In genomic region chr15:85649372-85649771, GRCh38 we compare ENCODE assay signal across 8 cellular contexts.
A peak's percentile ranks its signal among the peaks of the same experiment; 100 is the strongest.
DNase-seq lines count a peak whose midpoint lies in the region; ATAC-seq, FAIRE-seq and TF ChIP-seq lines count a peak whose summit lies in the region.

No MANE protein-coding gene starts in this region.

- peak overlapping the region; percentile 92 for H3K27ac ChIP-seq in GM23248

- WGBS in GM23248 (ENCODE audit: low coverage in 1 of 2, low lambda C conversion rate in 2 of 2, missing lambda C conversion rate in 2 of 2), 2 experiments = 0% methylated on average over 5 of the region's 5 CpGs

- DNase-seq in GM23248 (peak; percentile 93), RCC 7860 (ENCODE audit: low spot score) (peak; percentile 59), cardiac fibroblast (ENCODE audit: low read depth in 2 of 2) (peak; percentile 91 to 92), mucosa of descending colon (no peak), NCI-H2081 treated with DMSO at 0.1 percent for 48 hours (lab: John Stamatoyannopoulos, UW) (no peak), DMS79 treated with DMSO at 0.1 percent for 48 hours (lab: John Stamatoyannopoulos, UW) (no peak)

- peak overlapping the region; percentile 48 for H2AFZ ChIP-seq in GM23248

- intact Hi-C loops in mucosa of descending colon (cut with DNase I, micrococcal nuclease) = no loop called here

- peaks cover 35% of the 10 kb centered on the region for H3F3A ChIP-seq in GM23248 (ENCODE audit: insufficient read depth)

- in situ Hi-C loops in GM23248 (cut with MboI) = no loop called here

- H3K4me1 ChIP-seq in GM23248 (ENCODE audit: insufficient read depth) (peaks cover 27% of the 10 kb centered on the region), mucosa of descending colon (ENCODE audit: low read depth) (peaks cover 10% of the 10 kb centered on the region)

- H3K36me3 ChIP-seq in GM23248 (ENCODE audit: low read depth) (peaks cover 7% of the 10 kb centered on the region; the same call in 1 of the 2 replicates), mucosa of descending colon (ENCODE audit: low read depth) (no peaks in the 10 kb centered on the region)

- H3K4me3 ChIP-seq in GM23248 (peak overlapping the region; percentile 9; the same call in 1 of the 2 replicates), cardiac fibroblast (replicated peaks in 1 of 2; ENCODE audit: low read depth in 2 of 2, low read length in 2 of 2) (no peak overlapping the region), mucosa of descending colon (no peak overlapping the region)

- peak overlapping the region; percentile 48 for H3K4me2 ChIP-seq in GM23248 (ENCODE audit: unreplicated experiment)

- FAIRE-seq in RCC 7860 (lab: Jason Lieb, UNC) = peak; percentile 36

- TF ChIP-seq CTCF in cardiac fibroblast (IDR thresholded peaks at IDR 0.05; ENCODE audit: low read depth, low read length) (no peak), mucosa of descending colon (IDR thresholded peaks at IDR 0.05) (no peak)

- no peaks in the 10 kb centered on the region for H4K20me1 ChIP-seq in GM23248 (ENCODE audit: insufficient read depth)

- no peaks in the 10 kb centered on the region for H3K9me3 ChIP-seq in GM23248 (ENCODE audit: low read depth)
- no peaks in the 10 kb centered on the region for H3K9me3 ChIP-seq in mucosa of descending colon

- no peaks in the 10 kb centered on the region for H3K9me2 ChIP-seq in GM23248 (ENCODE audit: insufficient read depth)

- H3K27me3 ChIP-seq in GM23248 (replicated peaks; ENCODE audit: insufficient read depth) = no peaks in the 10 kb centered on the region

- peak overlapping the region; percentile 68 for H3K9ac ChIP-seq in GM23248

- peaks cover 89% of the 10 kb centered on the region for H3K79me2 ChIP-seq in GM23248 (ENCODE audit: insufficient read depth)

- ATAC-seq in mucosa of descending colon (peak; percentile 53), HG03432 (IDR thresholded peaks at IDR 0.05; ENCODE audit: unreplicated experiment) (no peak), GM18861 (IDR thresholded peaks at IDR 0.05; ENCODE audit: unreplicated experiment) (no peak)

Comparison
In these comparisons a context has a peak if more than half of its experiments do, and no peak if none do; other contexts are left out.
1. DNase-seq: peak in GM23248 (single experiment), RCC 7860 (single experiment) and cardiac fibroblast (2 of 2); none in mucosa of descending colon (0 of 3), NCI-H2081 treated with DMSO at 0.1 percent for 48 hours (single experiment) and DMS79 treated with DMSO at 0.1 percent for 48 hours (single experiment).